Comparison of ENCODE assay signal across 25 cellular contexts in the genomic region with DNA sequence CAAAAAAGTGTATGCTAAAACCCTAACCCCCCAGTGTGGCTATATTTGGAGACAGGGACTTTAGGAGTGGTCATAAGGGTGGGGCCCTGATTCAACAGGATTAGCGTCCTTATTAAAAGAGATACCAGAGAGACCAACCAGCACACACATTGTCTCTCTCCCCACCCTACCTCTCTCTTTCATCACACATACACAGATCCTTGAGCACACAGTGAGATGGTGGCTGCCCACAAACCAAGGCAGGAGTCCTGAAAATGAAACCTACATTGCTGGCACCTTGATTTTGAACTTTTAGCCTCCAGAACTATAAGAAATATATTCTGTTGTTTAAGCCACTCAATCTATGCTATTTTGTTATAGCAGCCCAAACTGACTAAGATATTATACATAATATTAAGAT.
"Had no signal": no experiment of that assay in that cellular context is flagged by ENCODE, and none has a peak within 500 bp of the region (broad histone marks: within the 10 kb centered on the region; RNA-seq: fewer than 3 reads in every experiment).

No MANE protein-coding gene starts in this region.

- DNase-seq: stimulated activated CD4-positive, alpha-beta T cell treated with anti-CD3 and anti-CD28 coated beads, Interleukin-1b, Interleukin-23, amount 100 ng/mL, for 48 hours; stimulated activated CD4-positive, alpha-beta T cell treated with anti-CD3 and anti-CD28 coated beads, Interleukin-2, amount 100 ng/mL, for 24 hours; stimulated activated CD4-positive, alpha-beta T cell treated with anti-CD3 and anti-CD28 coated beads, Interleukin-2, amount 100 ng/mL, for 48 hours; stimulated activated CD4-positive, alpha-beta T cell treated with anti-CD3 and anti-CD28 coated beads, Interleukin-4, amount 100 ng/mL, for 1 hour; stimulated activated CD4-positive, alpha-beta T cell treated with anti-CD3 and anti-CD28 coated beads, Interleukin-4, amount 100 ng/mL, for 24 hours; stimulated activated CD4-positive, alpha-beta T cell treated with anti-CD3 and anti-CD28 coated beads, Interleukin-4, amount 100 ng/mL, for 4 hours; stimulated activated CD8-positive, alpha-beta memory T cell treated with anti-CD3 and anti-CD28 coated beads, Interleukin-4, amount 100 ng/mL, for 48 hours; stimulated activated naive B cell treated with anti-CD40 and anti-IgM and Interleukin-4, amounts not matched to agents 10 μg/mL and 1 μg/mL and 100 μg/mL, for 72 hours; stimulated activated naive CD4-positive, alpha-beta T cell; stimulated activated naive CD4-positive, alpha-beta T cell treated with Interleukin-2 at 50 U/mL for 16 hours; stimulated activated naive CD8-positive, alpha-beta T cell treated with anti-CD3 and anti-CD28 coated beads, Interleukin-15, amount 100 ng/mL, for 72 hours; stimulated activated naive CD8-positive, alpha-beta T cell treated with anti-CD3 and anti-CD28 coated beads, Interleukin-15, Interleukin-2, amounts not matched to agents 100 U/mL and 50 U/mL, for 24 hours; stomach; substantia nigra; testis; tibial artery; transverse colon; upper lobe of left lung; upper lobe of right lung; uterus had no signal

- H3K27me3 ChIP-seq: stomach, suprapubic skin, testis, tibial artery, tibial nerve, transverse colon, upper lobe of left lung, upper lobe of right lung, uterus had no signal

- H3K36me3 ChIP-seq: stomach, suprapubic skin, thoracic aorta, tibial artery, tibial nerve, transverse colon, upper lobe of left lung, upper lobe of right lung, uterus had no signal

- H3K4me3 ChIP-seq: stomach, suprapubic skin, testis, thoracic aorta, tibial artery, tibial nerve, transverse colon, upper lobe of left lung, upper lobe of right lung, uterus had no signal

- H3K4me1 ChIP-seq: stomach, testis, tibial nerve, transverse colon, upper lobe of left lung, upper lobe of right lung, uterus had no signal

- H3K27ac ChIP-seq: stomach, suprapubic skin, testis, thoracic aorta, tibial nerve, transverse colon, upper lobe of left lung, upper lobe of right lung, uterus had no signal

- H3K9me3 ChIP-seq: suprapubic skin, testis, thoracic aorta, tibial artery, transverse colon, upper lobe of left lung, upper lobe of right lung, uterus had no signal

- ATAC-seq: stimulated activated effector memory CD8-positive, alpha-beta T cell treated with anti-CD3 and anti-CD28 coated beads, Interleukin-12 subunit alpha, Interleukin-12 subunit beta, amount 100 ng/mL, for 72 hours; stimulated activated memory B cell treated with anti-CD40 and anti-IgM and Interleukin-4, amounts not matched to agents 10 μg/mL and 1 μg/mL and 100 μg/mL, for 72 hours; stimulated activated naive B cell treated with anti-CD40 and anti-IgM and Interleukin-4, amounts not matched to agents 10 μg/mL and 1 μg/mL and 100 μg/mL, for 72 hours; stimulated activated naive CD8-positive, alpha-beta T cell treated with anti-CD3 and anti-CD28 coated beads, Interleukin-15, amount 100 ng/mL, for 72 hours; stimulated activated naive CD8-positive, alpha-beta T cell treated with anti-CD3 and anti-CD28 coated beads, Interleukin-15, Interleukin-2, amounts not matched to agents 100 U/mL and 50 U/mL, for 24 hours; upper lobe of right lung had no signal
